8 cellular contexts compared by ENCODE assay signal in the genomic region with DNA sequence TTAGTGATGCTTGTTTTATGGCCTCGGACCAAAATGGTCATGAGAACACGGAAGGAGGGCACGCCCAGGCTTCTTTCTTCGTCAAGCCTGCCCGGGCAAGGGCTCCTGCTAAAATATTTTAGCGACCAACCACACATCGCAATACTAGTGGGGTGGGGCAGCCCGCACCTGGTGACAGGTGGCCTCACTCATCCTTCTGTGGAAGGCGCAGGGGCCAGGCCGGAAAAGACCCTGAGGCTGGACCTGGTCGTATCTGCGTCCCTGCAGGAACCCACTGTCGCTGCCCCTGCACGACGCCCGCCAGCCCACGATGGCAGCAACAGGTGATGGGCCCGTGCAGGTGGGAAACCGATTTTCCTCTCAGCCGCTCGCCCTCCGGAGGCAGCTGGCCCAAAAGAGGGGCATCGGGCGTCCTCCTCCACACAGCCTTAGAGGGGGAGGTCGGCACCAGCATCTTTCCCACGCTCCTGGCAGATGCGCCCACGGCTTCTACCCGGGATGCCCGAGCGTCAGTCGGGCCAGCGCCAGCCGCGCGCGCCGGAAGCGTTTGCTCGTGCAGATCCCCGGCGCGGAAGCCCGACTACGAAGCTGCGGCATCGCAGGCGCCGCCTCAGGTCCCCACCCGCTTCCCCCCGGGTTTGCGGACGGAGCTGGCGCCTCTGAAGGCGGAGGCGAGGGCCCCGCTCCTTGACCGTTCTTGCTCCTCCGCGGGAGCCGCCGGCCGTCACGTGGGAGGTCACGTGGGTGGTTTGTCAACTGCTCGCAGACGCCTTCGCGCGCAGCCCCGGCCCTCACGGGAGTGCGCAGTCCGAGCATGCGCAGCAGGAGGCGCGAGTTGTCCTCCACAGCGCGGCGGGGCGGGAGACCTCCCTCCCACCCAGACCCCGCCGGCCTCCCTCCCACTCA. TPM values are rescaled to one million over a fixed set of nuclear protein-coding genes. Genes with fewer than 3 reads are reported as not detected.
DNase-seq lines count a peak whose midpoint lies in the region; ATAC-seq and TF ChIP-seq lines count a peak whose summit lies in the region.

No MANE protein-coding gene starts in this region.

- TF ChIP-seq POLR2A in GM10847 (IDR thresholded peaks at IDR 0.05; ENCODE audit: extremely low read depth, insufficient read length) = peak; percentile 44

- H3K27ac ChIP-seq in right cardiac atrium (ENCODE audit: low read length) (peak overlapping the region; percentile 50), psoas muscle (peak overlapping the region; percentile 82)

- H3K4me1 ChIP-seq in right cardiac atrium (ENCODE audit: control insufficient read depth, insufficient read depth, low read length) (no peaks in the 10 kb centered on the region), psoas muscle (peaks cover 5% of the 10 kb centered on the region)

- 9% methylated on average over 83 of the region's 83 CpGs for WGBS in right cardiac atrium
- WGBS in psoas muscle, 3 donors = 8 to 11% (median 11%) methylated on average over 52 to 83 of the region's 83 CpGs

- peak overlapping the region; percentile 67 for H3K4me3 Mint-ChIP-seq in T-helper 2 cell treated with Interferon-gamma antibody and Interleukin-4, amounts not matched to agents 5 μg/mL and 100 μg/mL, for 36 hours

- no peaks in the 10 kb centered on the region for H3K36me3 ChIP-seq in psoas muscle (ENCODE audit: insufficient read depth in 1 of 2, low read depth in 1 of 2)

- no peaks in the 10 kb centered on the region for H3K36me3 Mint-ChIP-seq in T-helper 2 cell treated with Interferon-gamma antibody and Interleukin-4, amounts not matched to agents 5 μg/mL and 100 μg/mL, for 36 hours (ENCODE audit: low read depth)

- H3K4me1 Mint-ChIP-seq in T-helper 2 cell treated with Interferon-gamma antibody and Interleukin-4, amounts not matched to agents 5 μg/mL and 100 μg/mL, for 36 hours (ENCODE audit: low read depth) = peaks cover 21% of the 10 kb centered on the region

- TF ChIP-seq CTCF in psoas muscle (IDR thresholded peaks at IDR 0.05) = no peak

- H3K9me3 Mint-ChIP-seq in T-helper 2 cell treated with Interferon-gamma antibody and Interleukin-4, amounts not matched to agents 5 μg/mL and 100 μg/mL, for 36 hours = no peaks in the 10 kb centered on the region

- H3K4me3 ChIP-seq in right cardiac atrium (ENCODE audit: low read length) = peak overlapping the region; percentile 31
- H3K4me3 ChIP-seq in psoas muscle = peak overlapping the region; percentile 82

- no peaks in the 10 kb centered on the region for H3K9me3 ChIP-seq in right cardiac atrium (ENCODE audit: control insufficient read depth, low read length)
- H3K9me3 ChIP-seq in psoas muscle = no peaks in the 10 kb centered on the region

- DNase-seq in NCI-H146 treated with DMSO at 0.1 percent for 48 hours (lab: John Stamatoyannopoulos, UW; ENCODE audit: unreplicated experiment) = peak; percentile 62
- peak; percentile 96 for DNase-seq in T-helper 2 cell treated with Interferon-gamma antibody and Interleukin-4, amounts not matched to agents 5 μg/mL and 100 μg/mL, for 36 hours (ENCODE audit: low spot score)
- DNase-seq in anterior cingulate cortex (lab: John Stamatoyannopoulos, UW) = peak; percentile 51 to 99 (median 92)
- DNase-seq in right cardiac atrium = peak; percentile 98 to 99 (median 99)
- peak; percentile 98 to 99 for DNase-seq in psoas muscle
- peak; percentile 97 for DNase-seq in ureter (ENCODE audit: low spot score)

- peak overlapping the region; percentile 71 for H3K27ac Mint-ChIP-seq in T-helper 2 cell treated with Interferon-gamma antibody and Interleukin-4, amounts not matched to agents 5 μg/mL and 100 μg/mL, for 36 hours

- ATAC-seq in HG02759 (IDR thresholded peaks at IDR 0.05; ENCODE audit: unreplicated experiment) = peak; percentile 74
- ATAC-seq in right cardiac atrium = peak; percentile 86 to 89
- peak; percentile 84 to 92 (median 88) for ATAC-seq in psoas muscle

- intact Hi-C loops in right cardiac atrium (cut with DNase I) (loop anchor here in 2 of 4 donors (5.0 kb wide), 1 partner anchor 56 kb away; no protein-coding TSS in a partner anchor), psoas muscle (cut with DNase I) (no loop called here)

- peaks cover 2% of the 10 kb centered on the region for H3K27me3 Mint-ChIP-seq in T-helper 2 cell treated with Interferon-gamma antibody and Interleukin-4, amounts not matched to agents 5 μg/mL and 100 μg/mL, for 36 hours (ENCODE audit: low read depth)

- no peaks in the 10 kb centered on the region for H3K27me3 ChIP-seq in right cardiac atrium (ENCODE audit: control insufficient read depth, insufficient read depth)
- H3K27me3 ChIP-seq in psoas muscle (ENCODE audit: insufficient read depth in 3 of 3, low read length in 2 of 3) = no peaks in the 10 kb centered on the region

RNA-seq across cellular contexts. Expression of a gene that starts 22.8 kb away (rescaled TPM):
- total RNA-seq in right cardiac atrium = 10 to 100 TPM; 35.7 to 69.1 (median 41.6) TPM
- polyA plus RNA-seq in right cardiac atrium = 19.9 TPM
- 10 to 100 TPM; 53.6 to 91.6 (median 66.2) TPM for total RNA-seq in psoas muscle
- 10 to 100 TPM; 38.9 to 96.4 (median 45.9) TPM for polyA plus RNA-seq in psoas muscle
- 67.2 TPM for total RNA-seq in ureter

RNA-seq across cellular contexts. Expression of a gene that starts 38.2 kb away (rescaled TPM):
- total RNA-seq in right cardiac atrium (10 to 100 TPM; 67.4 to 99.6 (median 77.1) TPM), psoas muscle (10 to 100 TPM; 32.8 to 56.1 (median 46.0) TPM), ureter (48.2 TPM)
- polyA plus RNA-seq in right cardiac atrium (79.1 TPM), psoas muscle (100 to 1,000 TPM in 1 of 3 donors, 10 to 100 TPM in 2; 37.0 to 129 (median 39.2) TPM)

RNA-seq across cellular contexts. Expression of a gene that starts 46.2 kb away (rescaled TPM):
- total RNA-seq in right cardiac atrium (10 to 100 TPM; 31.0 to 34.7 (median 33.5) TPM), psoas muscle (10 to 100 TPM; 14.5 to 21.4 (median 17.4) TPM), ureter (98.0 TPM)
- polyA plus RNA-seq in right cardiac atrium (20.8 TPM), psoas muscle (10 to 100 TPM; 14.4 to 31.6 (median 24.8) TPM)

Comparison
In these comparisons a context has a peak if more than half of its experiments do, and no peak if none do; other contexts are left out.
1. Peak in every context shown above with its lines: DNase-seq, ATAC-seq, H3K4me3 ChIP-seq and H3K27ac ChIP-seq.